Comparison of ENCODE assay signal across 8 cellular contexts in the genomic region with DNA sequence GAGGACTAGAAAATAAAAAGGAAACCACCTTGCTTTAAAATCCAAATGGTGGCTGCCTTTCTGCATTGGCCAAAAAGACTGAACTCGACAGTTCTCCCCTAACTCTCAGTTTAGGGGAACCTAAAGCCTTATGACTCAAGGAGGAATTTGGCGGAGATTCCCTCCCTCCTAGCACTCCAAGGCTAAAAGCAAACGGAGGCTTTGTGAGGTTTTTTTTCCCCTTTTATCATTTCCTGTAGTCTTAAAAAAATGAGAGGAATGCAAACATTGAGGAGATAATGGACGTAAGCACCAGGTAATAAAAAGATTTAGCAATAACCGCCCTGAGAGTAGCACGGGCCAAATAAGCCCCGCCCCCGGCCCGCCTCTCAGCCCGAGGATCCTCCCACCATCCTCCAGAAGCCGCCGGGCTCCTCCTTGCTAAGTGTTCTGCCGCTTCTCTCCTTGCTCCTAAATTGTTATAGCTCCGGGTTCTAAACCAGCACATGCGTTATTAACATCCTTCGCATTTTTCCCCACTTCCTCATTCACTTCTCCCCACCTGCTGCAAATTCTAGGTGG. TPM values are rescaled to one million over a fixed set of nuclear protein-coding genes. Genes with fewer than 3 reads are reported as not detected.
DNase-seq lines count a peak whose midpoint lies in the region; ATAC-seq and TF ChIP-seq lines count a peak whose summit lies in the region.

No MANE protein-coding gene starts in this region.

- H3K27ac Mint-ChIP-seq in T-helper 17 cell, result peak overlapping the region; percentile 16

- in situ Hi-C loops in KBM-7 (cut with MboI; ENCODE audit: low pct_unique_long_range_greater_than_20kb, low sequenced_read_pairs) (no loop called here), astrocyte of the spinal cord (cut with HindIII; ENCODE audit: low sequenced_read_pairs) (no loop called here)

- H3K4me1 Mint-ChIP-seq in T-helper 17 cell, result peaks cover 16% of the 10 kb centered on the region

- peak overlapping the region; percentile 9 for H3K4me3 ChIP-seq in astrocyte of the spinal cord (ENCODE audit: low read depth, low read length)

- DNase-seq in DMS 273 treated with DMSO at 0.1 percent for 48 hours (lab: John Stamatoyannopoulos, UW), result peak; percentile 48
- peak; percentile 90 for DNase-seq in KBM-7
- DNase-seq in T-helper 17 cell, result peak in 2 of 3 donors; percentile 39 to 49
- DNase-seq in astrocyte of the spinal cord (ENCODE audit: low read depth, low spot score), result peak; percentile 87
- DNase-seq in iPS-NIHi11 (ENCODE audit: low spot score), result peak; percentile 85
- DNase-seq in stimulated activated CD4-positive, alpha-beta T cell treated with anti-CD3 and anti-CD28 coated beads, Interleukin-12 subunit alpha, Interleukin-12 subunit beta, amount 100 ng/mL, for 24 hours (ENCODE audit: low read depth in 2 of 2), result peak; percentile 41 to 56

- ATAC-seq in T-helper 17 cell (peak; percentile 44), HG02973 (IDR thresholded peaks at IDR 0.05; ENCODE audit: unreplicated experiment) (no peak), GM21723 (IDR thresholded peaks at IDR 0.05; ENCODE audit: unreplicated experiment) (no peak)

- H3K36me3 Mint-ChIP-seq in T-helper 17 cell (ENCODE audit: low read depth), result no peaks in the 10 kb centered on the region

- TF ChIP-seq CTCF in astrocyte of the spinal cord (IDR thresholded peaks at IDR 0.05; ENCODE audit: low read depth, low read length), result no peak

- no peaks in the 10 kb centered on the region for H3K9me3 ChIP-seq in T-helper 17 cell (ENCODE audit: control insufficient read depth, low read length, poor library complexity, severe bottlenecking)

- H3K4me3 Mint-ChIP-seq in T-helper 17 cell, result peak overlapping the region; percentile 63

- H3K27me3 Mint-ChIP-seq in T-helper 17 cell, result peaks cover 16% of the 10 kb centered on the region

RNA-seq across cellular contexts. Expression of a gene that starts 5.8 kb away (rescaled TPM):
- 10 to 100 TPM in 1 of 2 donors, under 1 TPM in 1; 0.70 to 15.2 TPM for total RNA-seq in T-helper 17 cell
